In the genomic region with DNA sequence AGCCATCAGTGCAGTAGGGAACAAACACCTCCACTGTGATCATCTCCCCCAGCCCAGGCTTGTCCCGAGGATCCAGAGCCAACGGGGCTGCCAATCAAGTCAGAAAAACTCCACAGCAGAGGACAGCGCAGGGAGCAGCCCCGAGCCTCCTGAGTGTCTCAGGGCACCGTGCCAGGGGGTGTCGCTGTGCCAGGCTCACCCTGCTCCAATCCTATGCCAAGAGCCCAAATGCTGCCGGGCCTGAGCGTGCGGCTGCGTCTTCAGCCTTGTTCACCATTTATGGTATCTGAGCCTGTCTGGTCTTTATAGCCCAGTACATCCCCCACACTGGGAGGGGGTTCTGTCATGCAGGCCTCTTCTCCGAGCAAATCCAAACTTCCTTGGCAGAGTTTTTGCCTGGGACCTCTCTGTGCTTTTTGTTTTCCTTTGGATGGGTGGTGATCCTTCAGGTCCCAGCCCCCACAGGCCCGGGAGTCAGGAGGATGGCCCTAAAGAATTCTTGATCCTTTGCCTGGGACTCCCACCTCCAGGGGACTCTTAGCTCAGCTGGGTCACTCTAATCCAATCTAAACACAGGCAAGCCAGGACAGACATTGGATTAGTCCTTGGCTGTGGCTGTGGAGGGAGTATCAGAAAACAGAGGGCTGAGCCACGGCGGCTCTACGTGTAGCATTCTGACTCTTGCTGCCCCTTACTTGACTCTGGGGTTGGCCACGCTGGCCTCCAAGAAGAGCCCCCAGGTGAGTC, we compare ENCODE assay signal across 10 cellular contexts.
DNase-seq lines count a peak whose midpoint lies in the region; ATAC-seq and TF ChIP-seq lines count a peak whose summit lies in the region.
"Had no signal": no experiment of that assay in that cellular context is flagged by ENCODE, and none has a peak within 500 bp of the region (broad histone marks: within the 10 kb centered on the region; RNA-seq: fewer than 3 reads in every experiment).

No MANE protein-coding gene starts in this region.

- BruUV-seq in IMR-90 (replicated peaks; lab: Mats Ljungman, UMichigan), result no TSS peak

- H3K4me1 ChIP-seq in IMR-90 (ENCODE audit: control insufficient read depth, insufficient read depth, low read length) (peaks cover 20% of the 10 kb centered on the region), skeletal muscle satellite cell (ENCODE audit: control insufficient read depth, insufficient read depth, low read length) (peaks cover 32% of the 10 kb centered on the region)

- DNase-seq in IMR-90 (no peak), astrocyte of the hippocampus (ENCODE audit: low read depth, low spot score) (peak; percentile 50), left colon (peak; percentile 37 to 75), NAMALWA (ENCODE audit: low spot score) (no peak)
- DNase-seq: activated T-cell treated with anti-CD3 and anti-CD28 coated beads for 4 hours had no signal

- no peak overlapping the region for H3K4me3 ChIP-seq in IMR-90 (ENCODE audit: insufficient read depth, low read depth, low read length)
- no peak overlapping the region for H3K4me3 ChIP-seq in skeletal muscle satellite cell (ENCODE audit: low read length)

- dilution Hi-C loops in IMR-90 (cut with HindIII; ENCODE audit: low sequenced_read_pairs, unreplicated experiment), result no loop called here

- H4K5ac ChIP-seq in IMR-90 (ENCODE audit: low read depth, low read length), result peak overlapping the region; percentile 45; the same call in 1 of the 2 replicates

- H3K23ac ChIP-seq in IMR-90 (ENCODE audit: low read depth, low read length), result no peak overlapping the region

- CTCF ChIA-PET in IMR-90 (lab: Yijun Ruan, JAX), result interaction anchor here (1.2 kb wide), 1 partner anchor 15 kb away, joined by 3 read pairs; no protein-coding TSS in a partner anchor

- peak overlapping the region; percentile 61; the same call in 1 of the 2 replicates for H3K56ac ChIP-seq in IMR-90 (ENCODE audit: extremely low read depth, insufficient read depth, low read length)

- peak overlapping the region; percentile 79; the same call in 1 of the 2 replicates for H2AK5ac ChIP-seq in IMR-90 (ENCODE audit: low read depth, low read length)

- peak; percentile 2; the same call in 1 of the 2 replicates for ATAC-seq in IMR-90 (ENCODE audit: low read depth)
- ATAC-seq in left colon, result peak; percentile 14
- ATAC-seq in GM19023 (IDR thresholded peaks at IDR 0.05; ENCODE audit: unreplicated experiment), result no peak
- ATAC-seq in HG02798 (IDR thresholded peaks at IDR 0.05; ENCODE audit: poor library complexity, unreplicated experiment), result no peak
- no peak for ATAC-seq in GM21526 (IDR thresholded peaks at IDR 0.05; ENCODE audit: low FRiP score, unreplicated experiment)

- in situ Hi-C loops in IMR-90 (cut with MboI; ENCODE audit: low sequenced_read_pairs), result loop anchor here (5.0 kb wide), 1 partner anchor 78 kb away; no protein-coding TSS in a partner anchor

- H3K36me3 ChIP-seq in IMR-90 (ENCODE audit: control insufficient read depth, insufficient read depth, low read length), result peaks cover 45% of the 10 kb centered on the region
- H3K36me3 ChIP-seq in skeletal muscle satellite cell (ENCODE audit: insufficient read depth, low read length), result no peaks in the 10 kb centered on the region
- H3K36me3 ChIP-seq: brain microvascular endothelial cell had no signal

- peak overlapping the region; percentile 65 for H3K4ac ChIP-seq in IMR-90 (ENCODE audit: low read depth, low read length)

- peaks cover 16% of the 10 kb centered on the region for H3K9me1 ChIP-seq in IMR-90 (ENCODE audit: insufficient read depth, low read length)

- H2BK120ac ChIP-seq in IMR-90 (ENCODE audit: low read depth, low read length), result peak overlapping the region; percentile 83

- H3K27me3 ChIP-seq in IMR-90 (ENCODE audit: control insufficient read depth, insufficient read depth, low read length), result no peaks in the 10 kb centered on the region
- no peaks in the 10 kb centered on the region for H3K27me3 ChIP-seq in skeletal muscle satellite cell (ENCODE audit: control insufficient read depth, insufficient read depth, low read length)
- H3K27me3 ChIP-seq: brain microvascular endothelial cell had no signal

- peak overlapping the region; percentile 84 for H4K91ac ChIP-seq in IMR-90 (ENCODE audit: insufficient read depth, low read depth, low read length)

- no peak for TF ChIP-seq RAD21 in IMR-90 (IDR thresholded peaks at IDR 0.05; ENCODE audit: low read length)

- no peak overlapping the region for H2BK20ac ChIP-seq in IMR-90 (ENCODE audit: low read depth, low read length)

- POLR2A ChIA-PET in IMR-90 (lab: Charles Lee; ENCODE audit: unreplicated experiment), result no interaction called here

- no peak overlapping the region for H3K4me2 ChIP-seq in IMR-90 (ENCODE audit: low read depth, low read length)
- H3K4me2 ChIP-seq in skeletal muscle satellite cell (ENCODE audit: low read length), result no peak overlapping the region

- H3K9ac ChIP-seq in IMR-90 (ENCODE audit: low read depth, low read length) (peak overlapping the region; percentile 33; the same call in 1 of the 2 replicates), skeletal muscle satellite cell (ENCODE audit: low read depth, low read length) (peak overlapping the region; percentile 22)

- H2BK5ac ChIP-seq in IMR-90 (ENCODE audit: low read depth, low read length, poor library complexity, severe bottlenecking), result peak overlapping the region; percentile 55

- no peak overlapping the region for H2AFZ ChIP-seq in IMR-90 (replicated peaks; ENCODE audit: low read length, poor library complexity)

- no peaks in the 10 kb centered on the region for H3K9me3 ChIP-seq in IMR-90 (ENCODE audit: control insufficient read depth, insufficient read depth, low read length)
- H3K9me3 ChIP-seq in skeletal muscle satellite cell (replicated peaks; ENCODE audit: low read length), result no peaks in the 10 kb centered on the region

- peak overlapping the region; percentile 28 to 59; a peak in 1 of 4 replicates for H4K8ac ChIP-seq in IMR-90 (ENCODE audit: low read depth in 2 of 2, low read length in 2 of 2)

- intact Hi-C loops in IMR-90 (cut with micrococcal nuclease) (loop anchor here (1.0 kb wide), 2 partner anchors 68 to 135 kb away; a partner anchor contains a TSS), left colon (cut with DNase I, micrococcal nuclease) (loop anchor here (5.0 to 10.0 kb wide), 2 partner anchors 65 to 68 kb away; no protein-coding TSS in a partner anchor)

- H3K18ac ChIP-seq in IMR-90 (ENCODE audit: low read depth, low read length), result peak overlapping the region; percentile 42; the same call in 1 of the 2 replicates

- WGBS in IMR-90 (ENCODE audit: extremely low coverage in 2 of 2, insufficient read length in 1 of 2), 2 experiments, result 52% methylated on average over 5 of the region's 16 CpGs; no CpG with 5 or more reads in 1 of the 2 experiments

- peak overlapping the region; percentile 88 for H2AK9ac ChIP-seq in IMR-90 (replicated peaks; ENCODE audit: low read depth, low read length, poor library complexity)

- peak overlapping the region; percentile 50; the same call in 1 of the 2 replicates for H3K14ac ChIP-seq in IMR-90 (replicated peaks; ENCODE audit: low read depth, low read length)

- TF ChIP-seq POLR2A in IMR-90 (IDR thresholded peaks at IDR 0.05; ENCODE audit: low read depth, low read length), result no peak

- H4K20me1 ChIP-seq in IMR-90 (ENCODE audit: insufficient read depth, low read length), result no peaks in the 10 kb centered on the region

- H3K79me1 ChIP-seq in IMR-90 (ENCODE audit: low read depth in 1 of 2, low read length in 2 of 2), result peaks cover 10 to 42% of the 10 kb centered on the region in 2 experiments; a peak in 3 of 4 replicates

- H3K27ac ChIP-seq in IMR-90 (ENCODE audit: insufficient read depth, low read length), result peak overlapping the region; percentile 67; the same call in 1 of the 2 replicates
- H3K27ac ChIP-seq: brain microvascular endothelial cell had no signal

- no peak overlapping the region for H2BK15ac ChIP-seq in IMR-90 (ENCODE audit: low read depth, low read length)

- no peak for TF ChIP-seq CTCF in IMR-90 (conservative IDR thresholded peaks at IDR 0.05; ENCODE audit: low read depth, low read length)

TF ChIP-seq in IMR-90, 13 proteins besides CTCF, POLR2A, EP300 and RAD21:
- no peak for TF ChIP-seq MAZ (IDR thresholded peaks at IDR 0.05; ENCODE audit: borderline replicate concordance, low read depth, low read length)
- no peak for TF ChIP-seq NFE2L2 (IDR thresholded peaks at IDR 0.05; ENCODE audit: low read depth, low read length)
- no peak for TF ChIP-seq CEBPB (IDR thresholded peaks at IDR 0.05; ENCODE audit: low read depth, low read length)
- TF ChIP-seq, protein P1, sequence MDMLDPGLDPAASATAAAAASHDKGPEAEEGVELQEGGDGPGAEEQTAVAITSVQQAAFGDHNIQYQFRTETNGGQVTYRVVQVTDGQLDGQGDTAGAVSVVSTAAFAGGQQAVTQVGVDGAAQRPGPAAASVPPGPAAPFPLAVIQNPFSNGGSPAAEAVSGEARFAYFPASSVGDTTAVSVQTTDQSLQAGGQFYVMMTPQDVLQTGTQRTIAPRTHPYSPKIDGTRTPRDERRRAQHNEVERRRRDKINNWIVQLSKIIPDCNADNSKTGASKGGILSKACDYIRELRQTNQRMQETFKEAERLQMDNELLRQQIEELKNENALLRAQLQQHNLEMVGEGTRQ (IDR thresholded peaks at IDR 0.05; ENCODE audit: low read depth, low read length), result no peak
- no peak for TF ChIP-seq MXI1 (IDR thresholded peaks at IDR 0.05; ENCODE audit: borderline replicate concordance, low read depth, low read length)
- no peak for TF ChIP-seq SMC3 (IDR thresholded peaks at IDR 0.05; ENCODE audit: low read depth, low read length)
- TF ChIP-seq CHD1 (IDR thresholded peaks at IDR 0.05; ENCODE audit: low read depth, low read length), result no peak
- TF ChIP-seq, protein P2, sequence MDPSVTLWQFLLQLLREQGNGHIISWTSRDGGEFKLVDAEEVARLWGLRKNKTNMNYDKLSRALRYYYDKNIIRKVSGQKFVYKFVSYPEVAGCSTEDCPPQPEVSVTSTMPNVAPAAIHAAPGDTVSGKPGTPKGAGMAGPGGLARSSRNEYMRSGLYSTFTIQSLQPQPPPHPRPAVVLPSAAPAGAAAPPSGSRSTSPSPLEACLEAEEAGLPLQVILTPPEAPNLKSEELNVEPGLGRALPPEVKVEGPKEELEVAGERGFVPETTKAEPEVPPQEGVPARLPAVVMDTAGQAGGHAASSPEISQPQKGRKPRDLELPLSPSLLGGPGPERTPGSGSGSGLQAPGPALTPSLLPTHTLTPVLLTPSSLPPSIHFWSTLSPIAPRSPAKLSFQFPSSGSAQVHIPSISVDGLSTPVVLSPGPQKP (IDR thresholded peaks at IDR 0.05; ENCODE audit: borderline replicate concordance, low read depth, low read length), result no peak
- no peak for TF ChIP-seq BHLHE40 (IDR thresholded peaks at IDR 0.05; ENCODE audit: low read depth, low read length)
- TF ChIP-seq FOS (IDR thresholded peaks at IDR 0.05; ENCODE audit: low read depth, low read length), result no peak

Comparison
In these comparisons a context has a peak if more than half of its experiments do, and no peak if none do; other contexts are left out.
1. ATAC-seq: peak in IMR-90 (single experiment) and left colon (single experiment); none in GM19023 (single experiment), HG02798 (single experiment) and GM21526 (single experiment).
2. DNase-seq: peak in astrocyte of the hippocampus (single experiment) and left colon (2 of 2); none in IMR-90 (single experiment) and NAMALWA (single experiment).